Comparison of ENCODE assay signal across 1 cellular context in the genomic region with DNA sequence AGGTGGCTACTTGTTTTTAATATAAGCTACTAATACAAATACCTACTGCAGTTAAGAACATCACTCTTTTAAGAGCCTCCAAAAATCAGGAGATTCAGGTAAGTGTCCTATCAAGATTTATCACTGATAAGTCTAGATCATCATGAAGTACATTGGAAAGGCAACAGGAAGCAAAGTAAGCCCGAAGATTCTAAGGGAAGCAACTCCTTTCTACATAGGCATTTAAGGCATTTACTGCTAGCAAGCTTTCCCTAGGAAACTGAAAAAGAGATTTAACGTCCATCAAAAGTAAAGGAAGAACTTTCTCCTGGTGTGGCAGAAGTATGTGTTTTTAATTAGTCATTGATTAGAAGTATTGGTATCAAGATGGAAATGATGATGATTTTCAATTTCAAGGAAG.
TF ChIP-seq lines count a peak whose summit lies in the region.

No MANE protein-coding gene starts in this region.

TF ChIP-seq in GM23338, 12 proteins besides CTCF, POLR2A, EP300 and RAD21:
- TF ChIP-seq STAT1 (IDR thresholded peaks at IDR 0.05; ENCODE audit: unreplicated experiment) = no peak
- TF ChIP-seq CREB1 (CRISPR knock-in tag; IDR thresholded peaks at IDR 0.05; ENCODE audit: low read depth) = no peak
- no peak for TF ChIP-seq EZH2phosphoT487 (IDR thresholded peaks at IDR 0.05; ENCODE audit: unreplicated experiment)
- no peak for TF ChIP-seq ZNF331 (CRISPR knock-in tag; IDR thresholded peaks at IDR 0.05; ENCODE audit: low read depth)
- no peak for TF ChIP-seq POLR2AphosphoS5 (IDR thresholded peaks at IDR 0.05; ENCODE audit: low read depth)
- no peak for TF ChIP-seq JUNB (IDR thresholded peaks at IDR 0.05; ENCODE audit: unreplicated experiment)
- TF ChIP-seq NANOG (IDR thresholded peaks at IDR 0.05; ENCODE audit: borderline replicate concordance) = no peak
- TF ChIP-seq, protein P1, sequence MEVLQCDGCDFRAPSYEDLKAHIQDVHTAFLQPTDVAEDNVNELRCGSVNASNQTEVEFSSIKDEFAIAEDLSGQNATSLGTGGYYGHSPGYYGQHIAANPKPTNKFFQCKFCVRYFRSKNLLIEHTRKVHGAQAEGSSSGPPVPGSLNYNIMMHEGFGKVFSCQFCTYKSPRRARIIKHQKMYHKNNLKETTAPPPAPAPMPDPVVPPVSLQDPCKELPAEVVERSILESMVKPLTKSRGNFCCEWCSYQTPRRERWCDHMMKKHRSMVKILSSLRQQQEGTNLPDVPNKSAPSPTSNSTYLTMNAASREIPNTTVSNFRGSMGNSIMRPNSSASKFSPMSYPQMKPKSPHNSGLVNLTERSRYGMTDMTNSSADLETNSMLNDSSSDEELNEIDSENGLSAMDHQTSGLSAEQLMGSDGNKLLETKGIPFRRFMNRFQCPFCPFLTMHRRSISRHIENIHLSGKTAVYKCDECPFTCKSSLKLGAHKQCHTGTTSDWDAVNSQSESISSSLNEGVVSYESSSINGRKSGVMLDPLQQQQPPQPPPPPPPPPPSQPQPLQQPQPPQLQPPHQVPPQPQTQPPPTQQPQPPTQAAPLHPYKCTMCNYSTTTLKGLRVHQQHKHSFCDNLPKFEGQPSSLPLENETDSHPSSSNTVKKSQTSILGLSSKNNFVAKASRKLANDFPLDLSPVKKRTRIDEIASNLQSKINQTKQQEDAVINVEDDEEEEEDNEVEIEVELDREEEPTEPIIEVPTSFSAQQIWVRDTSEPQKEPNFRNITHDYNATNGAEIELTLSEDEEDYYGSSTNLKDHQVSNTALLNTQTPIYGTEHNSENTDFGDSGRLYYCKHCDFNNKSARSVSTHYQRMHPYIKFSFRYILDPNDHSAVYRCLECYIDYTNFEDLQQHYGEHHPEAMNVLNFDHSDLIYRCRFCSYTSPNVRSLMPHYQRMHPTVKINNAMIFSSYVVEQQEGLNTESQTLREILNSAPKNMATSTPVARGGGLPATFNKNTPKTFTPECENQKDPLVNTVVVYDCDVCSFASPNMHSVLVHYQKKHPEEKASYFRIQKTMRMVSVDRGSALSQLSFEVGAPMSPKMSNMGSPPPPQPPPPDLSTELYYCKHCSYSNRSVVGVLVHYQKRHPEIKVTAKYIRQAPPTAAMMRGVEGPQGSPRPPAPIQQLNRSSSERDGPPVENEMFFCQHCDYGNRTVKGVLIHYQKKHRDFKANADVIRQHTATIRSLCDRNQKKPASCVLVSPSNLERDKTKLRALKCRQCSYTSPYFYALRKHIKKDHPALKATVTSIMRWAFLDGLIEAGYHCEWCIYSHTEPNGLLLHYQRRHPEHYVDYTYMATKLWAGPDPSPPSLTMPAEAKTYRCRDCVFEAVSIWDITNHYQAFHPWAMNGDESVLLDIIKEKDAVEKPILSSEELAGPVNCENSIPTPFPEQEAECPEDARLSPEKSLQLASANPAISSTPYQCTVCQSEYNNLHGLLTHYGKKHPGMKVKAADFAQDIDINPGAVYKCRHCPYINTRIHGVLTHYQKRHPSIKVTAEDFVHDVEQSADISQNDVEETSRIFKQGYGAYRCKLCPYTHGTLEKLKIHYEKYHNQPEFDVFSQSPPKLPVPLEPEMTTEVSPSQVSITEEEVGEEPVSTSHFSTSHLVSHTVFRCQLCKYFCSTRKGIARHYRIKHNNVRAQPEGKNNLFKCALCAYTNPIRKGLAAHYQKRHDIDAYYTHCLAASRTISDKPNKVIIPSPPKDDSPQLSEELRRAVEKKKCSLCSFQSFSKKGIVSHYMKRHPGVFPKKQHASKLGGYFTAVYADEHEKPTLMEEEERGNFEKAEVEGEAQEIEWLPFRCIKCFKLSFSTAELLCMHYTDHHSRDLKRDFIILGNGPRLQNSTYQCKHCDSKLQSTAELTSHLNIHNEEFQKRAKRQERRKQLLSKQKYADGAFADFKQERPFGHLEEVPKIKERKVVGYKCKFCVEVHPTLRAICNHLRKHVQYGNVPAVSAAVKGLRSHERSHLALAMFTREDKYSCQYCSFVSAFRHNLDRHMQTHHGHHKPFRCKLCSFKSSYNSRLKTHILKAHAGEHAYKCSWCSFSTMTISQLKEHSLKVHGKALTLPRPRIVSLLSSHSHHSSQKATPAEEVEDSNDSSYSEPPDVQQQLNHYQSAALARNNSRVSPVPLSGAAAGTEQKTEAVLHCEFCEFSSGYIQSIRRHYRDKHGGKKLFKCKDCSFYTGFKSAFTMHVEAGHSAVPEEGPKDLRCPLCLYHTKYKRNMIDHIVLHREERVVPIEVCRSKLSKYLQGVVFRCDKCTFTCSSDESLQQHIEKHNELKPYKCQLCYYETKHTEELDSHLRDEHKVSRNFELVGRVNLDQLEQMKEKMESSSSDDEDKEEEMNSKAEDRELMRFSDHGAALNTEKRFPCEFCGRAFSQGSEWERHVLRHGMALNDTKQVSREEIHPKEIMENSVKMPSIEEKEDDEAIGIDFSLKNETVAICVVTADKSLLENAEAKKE (CRISPR knock-in tag; IDR thresholded peaks at IDR 0.05) = no peak
